ENCODE assay signal across 3 cellular contexts in genomic region chr18:48371854-48372598, GRCh38.
TF ChIP-seq lines count a peak whose summit lies in the region.

No MANE protein-coding gene starts in this region.

TF ChIP-seq in SK-N-SH, 30 proteins besides CTCF, POLR2A, EP300 and RAD21:
- TF ChIP-seq USF1 (IDR thresholded peaks at IDR 0.05; ENCODE audit: borderline replicate concordance, low read depth) (peak; percentile 38; the same call in 1 of the 2 replicates), JUND (IDR thresholded peaks at IDR 0.05) (no peak)

TF ChIP-seq in SK-N-SH treated with all-trans-retinoic acid at 6 μM for 48 hours, 23 proteins besides CTCF, POLR2A, EP300 and RAD21 (continued from another document):
- TF ChIP-seq TCF4 (CRISPR knock-in tag; IDR thresholded peaks at IDR 0.05; ENCODE audit: borderline replicate concordance) (no peak), GLIS3 (CRISPR knock-in tag; IDR thresholded peaks at IDR 0.05) (no peak), ISL1 (CRISPR knock-in tag; IDR thresholded peaks at IDR 0.05) (no peak), CREB5 (CRISPR knock-in tag; IDR thresholded peaks at IDR 0.05; ENCODE audit: low read depth) (no peak), OSR1 (CRISPR knock-in tag; IDR thresholded peaks at IDR 0.05) (no peak), ZNF565 (CRISPR knock-in tag; conservative IDR thresholded peaks at IDR 0.05; ENCODE audit: low read depth) (no peak), ZC3H10 (CRISPR knock-in tag; IDR thresholded peaks at IDR 0.05) (no peak), ARNTL (CRISPR knock-in tag; IDR thresholded peaks at IDR 0.05; ENCODE audit: borderline replicate concordance, low read depth) (no peak), TSHZ2 (CRISPR knock-in tag; IDR thresholded peaks at IDR 0.05) (no peak), TOX (CRISPR knock-in tag; IDR thresholded peaks at IDR 0.05; ENCODE audit: borderline replicate concordance) (no peak), PPARA (CRISPR knock-in tag; IDR thresholded peaks at IDR 0.05; ENCODE audit: borderline replicate concordance) (no peak), CSRNP3 (CRISPR knock-in tag; IDR thresholded peaks at IDR 0.05) (no peak), SNAI2 (CRISPR knock-in tag; IDR thresholded peaks at IDR 0.05) (no peak), ESRRG (CRISPR knock-in tag; IDR thresholded peaks at IDR 0.05) (no peak)
- TF ChIP-seq, protein P1, sequence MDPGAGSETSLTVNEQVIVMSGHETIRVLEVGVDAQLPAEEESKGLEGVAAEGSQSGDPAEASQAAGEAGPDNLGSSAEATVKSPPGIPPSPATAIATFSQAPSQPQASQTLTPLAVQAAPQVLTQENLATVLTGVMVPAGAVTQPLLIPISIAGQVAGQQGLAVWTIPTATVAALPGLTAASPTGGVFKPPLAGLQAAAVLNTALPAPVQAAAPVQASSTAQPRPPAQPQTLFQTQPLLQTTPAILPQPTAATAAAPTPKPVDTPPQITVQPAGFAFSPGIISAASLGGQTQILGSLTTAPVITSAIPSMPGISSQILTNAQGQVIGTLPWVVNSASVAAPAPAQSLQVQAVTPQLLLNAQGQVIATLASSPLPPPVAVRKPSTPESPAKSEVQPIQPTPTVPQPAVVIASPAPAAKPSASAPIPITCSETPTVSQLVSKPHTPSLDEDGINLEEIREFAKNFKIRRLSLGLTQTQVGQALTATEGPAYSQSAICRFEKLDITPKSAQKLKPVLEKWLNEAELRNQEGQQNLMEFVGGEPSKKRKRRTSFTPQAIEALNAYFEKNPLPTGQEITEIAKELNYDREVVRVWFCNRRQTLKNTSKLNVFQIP (CRISPR knock-in tag; IDR thresholded peaks at IDR 0.05; ENCODE audit: borderline replicate concordance, low read depth), result no peak

TF ChIP-seq in HepG2, 621 proteins besides CTCF, POLR2A, EP300 and RAD21 (continued from another document):
- TF ChIP-seq, protein P2, sequence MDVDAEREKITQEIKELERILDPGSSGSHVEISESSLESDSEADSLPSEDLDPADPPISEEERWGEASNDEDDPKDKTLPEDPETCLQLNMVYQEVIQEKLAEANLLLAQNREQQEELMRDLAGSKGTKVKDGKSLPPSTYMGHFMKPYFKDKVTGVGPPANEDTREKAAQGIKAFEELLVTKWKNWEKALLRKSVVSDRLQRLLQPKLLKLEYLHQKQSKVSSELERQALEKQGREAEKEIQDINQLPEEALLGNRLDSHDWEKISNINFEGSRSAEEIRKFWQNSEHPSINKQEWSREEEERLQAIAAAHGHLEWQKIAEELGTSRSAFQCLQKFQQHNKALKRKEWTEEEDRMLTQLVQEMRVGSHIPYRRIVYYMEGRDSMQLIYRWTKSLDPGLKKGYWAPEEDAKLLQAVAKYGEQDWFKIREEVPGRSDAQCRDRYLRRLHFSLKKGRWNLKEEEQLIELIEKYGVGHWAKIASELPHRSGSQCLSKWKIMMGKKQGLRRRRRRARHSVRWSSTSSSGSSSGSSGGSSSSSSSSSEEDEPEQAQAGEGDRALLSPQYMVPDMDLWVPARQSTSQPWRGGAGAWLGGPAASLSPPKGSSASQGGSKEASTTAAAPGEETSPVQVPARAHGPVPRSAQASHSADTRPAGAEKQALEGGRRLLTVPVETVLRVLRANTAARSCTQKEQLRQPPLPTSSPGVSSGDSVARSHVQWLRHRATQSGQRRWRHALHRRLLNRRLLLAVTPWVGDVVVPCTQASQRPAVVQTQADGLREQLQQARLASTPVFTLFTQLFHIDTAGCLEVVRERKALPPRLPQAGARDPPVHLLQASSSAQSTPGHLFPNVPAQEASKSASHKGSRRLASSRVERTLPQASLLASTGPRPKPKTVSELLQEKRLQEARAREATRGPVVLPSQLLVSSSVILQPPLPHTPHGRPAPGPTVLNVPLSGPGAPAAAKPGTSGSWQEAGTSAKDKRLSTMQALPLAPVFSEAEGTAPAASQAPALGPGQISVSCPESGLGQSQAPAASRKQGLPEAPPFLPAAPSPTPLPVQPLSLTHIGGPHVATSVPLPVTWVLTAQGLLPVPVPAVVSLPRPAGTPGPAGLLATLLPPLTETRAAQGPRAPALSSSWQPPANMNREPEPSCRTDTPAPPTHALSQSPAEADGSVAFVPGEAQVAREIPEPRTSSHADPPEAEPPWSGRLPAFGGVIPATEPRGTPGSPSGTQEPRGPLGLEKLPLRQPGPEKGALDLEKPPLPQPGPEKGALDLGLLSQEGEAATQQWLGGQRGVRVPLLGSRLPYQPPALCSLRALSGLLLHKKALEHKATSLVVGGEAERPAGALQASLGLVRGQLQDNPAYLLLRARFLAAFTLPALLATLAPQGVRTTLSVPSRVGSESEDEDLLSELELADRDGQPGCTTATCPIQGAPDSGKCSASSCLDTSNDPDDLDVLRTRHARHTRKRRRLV (CRISPR knock-in tag; IDR thresholded peaks at IDR 0.05), result no peak
- TF ChIP-seq ZNF333 (CRISPR knock-in tag; IDR thresholded peaks at IDR 0.05; ENCODE audit: borderline replicate concordance) (no peak), IRF2 (CRISPR knock-in tag; IDR thresholded peaks at IDR 0.05) (no peak), ZBTB38 (CRISPR knock-in tag; IDR thresholded peaks at IDR 0.05) (no peak), NFYC (CRISPR knock-in tag; IDR thresholded peaks at IDR 0.05) (0 out of 2 replicates have a peak, but pooled peaks have one; percentile 22), NFYB (CRISPR knock-in tag; IDR thresholded peaks at IDR 0.05) (peak; percentile 26; the same call in 1 of the 2 replicates), ZFP36L2 (CRISPR knock-in tag; IDR thresholded peaks at IDR 0.05) (no peak), HOXA7 (CRISPR knock-in tag; IDR thresholded peaks at IDR 0.05) (no peak)
- TF ChIP-seq, protein P3, sequence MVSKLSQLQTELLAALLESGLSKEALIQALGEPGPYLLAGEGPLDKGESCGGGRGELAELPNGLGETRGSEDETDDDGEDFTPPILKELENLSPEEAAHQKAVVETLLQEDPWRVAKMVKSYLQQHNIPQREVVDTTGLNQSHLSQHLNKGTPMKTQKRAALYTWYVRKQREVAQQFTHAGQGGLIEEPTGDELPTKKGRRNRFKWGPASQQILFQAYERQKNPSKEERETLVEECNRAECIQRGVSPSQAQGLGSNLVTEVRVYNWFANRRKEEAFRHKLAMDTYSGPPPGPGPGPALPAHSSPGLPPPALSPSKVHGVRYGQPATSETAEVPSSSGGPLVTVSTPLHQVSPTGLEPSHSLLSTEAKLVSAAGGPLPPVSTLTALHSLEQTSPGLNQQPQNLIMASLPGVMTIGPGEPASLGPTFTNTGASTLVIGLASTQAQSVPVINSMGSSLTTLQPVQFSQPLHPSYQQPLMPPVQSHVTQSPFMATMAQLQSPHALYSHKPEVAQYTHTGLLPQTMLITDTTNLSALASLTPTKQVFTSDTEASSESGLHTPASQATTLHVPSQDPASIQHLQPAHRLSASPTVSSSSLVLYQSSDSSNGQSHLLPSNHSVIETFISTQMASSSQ (IDR thresholded peaks at IDR 0.05; ENCODE audit: low read depth), result no peak
- TF ChIP-seq, protein P3 (CRISPR knock-in tag; IDR thresholded peaks at IDR 0.05; ENCODE audit: borderline replicate concordance), result no peak
